7 cellular contexts compared by ENCODE assay signal in the genomic region with DNA sequence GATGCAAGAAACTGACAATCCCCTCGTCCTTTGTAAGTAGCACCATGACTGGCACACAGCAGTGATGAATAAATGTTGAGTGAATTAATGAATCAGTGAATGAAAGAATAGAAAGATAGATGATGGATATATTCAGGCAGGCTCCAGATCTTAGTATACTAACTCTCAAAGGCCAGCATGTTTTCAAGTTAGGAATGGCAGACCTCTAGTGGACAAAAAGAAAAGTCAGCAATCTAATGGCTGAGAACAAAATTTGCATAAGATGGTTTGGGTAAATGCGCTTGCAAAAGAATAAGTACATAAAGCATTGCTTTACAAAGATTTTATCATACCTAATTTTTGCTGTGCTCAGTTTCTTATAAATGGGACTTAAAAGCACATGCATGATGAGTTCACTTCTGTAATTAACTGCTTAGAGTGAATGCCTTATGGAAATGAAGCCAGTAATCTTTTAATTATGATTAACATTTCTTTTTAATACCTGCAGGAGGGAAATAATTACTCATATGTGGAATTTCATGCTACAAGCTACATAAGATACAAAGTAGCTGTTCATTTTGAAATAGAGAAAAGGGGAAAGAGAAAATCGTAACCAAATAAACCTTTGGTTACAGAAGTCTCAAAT.
A peak's percentile ranks its signal among the peaks of the same experiment; 100 is the strongest.
DNase-seq lines count a peak whose midpoint lies in the region; ATAC-seq and TF ChIP-seq lines count a peak whose summit lies in the region.

No MANE protein-coding gene starts in this region.

- no peak overlapping the region for H3K9ac ChIP-seq in endodermal cell (ENCODE audit: extremely low read depth, low read length, poor library complexity, severe bottlenecking)

- no peak for TF ChIP-seq POLR2A in Peyer's patch (IDR thresholded peaks at IDR 0.05)

- H3K4me1 ChIP-seq in Peyer's patch (no peaks in the 10 kb centered on the region), endodermal cell (ENCODE audit: control insufficient read depth, insufficient read depth, low read length) (no peaks in the 10 kb centered on the region)

- WGBS in endodermal cell (ENCODE audit: insufficient coverage in 1 of 2, insufficient read length in 1 of 2), 2 experiments, result 63 to 75% methylated on average over 1 of the region's 3 CpGs

- H3K4me3 Mint-ChIP-seq in endodermal cell, result no peak overlapping the region

- no peak overlapping the region for H3K27ac Mint-ChIP-seq in endodermal cell

- ATAC-seq in GM21390 (IDR thresholded peaks at IDR 0.05; ENCODE audit: unreplicated experiment) (peak; percentile 79), GM19395 (IDR thresholded peaks at IDR 0.05; ENCODE audit: unreplicated experiment) (no peak)

- H3K27ac ChIP-seq in Peyer's patch, result no peak overlapping the region
- H3K27ac ChIP-seq in endodermal cell (ENCODE audit: low read depth, low read length), result no peak overlapping the region

- no peaks in the 10 kb centered on the region for H3K4me1 Mint-ChIP-seq in endodermal cell

- TF ChIP-seq CTCF in Peyer's patch (IDR thresholded peaks at IDR 0.05), result peak; percentile 28 to 93 (median 89)
- peak; percentile 83 for TF ChIP-seq CTCF in endodermal cell (conservative IDR thresholded peaks at IDR 0.05)

- H3K4me3 ChIP-seq in Peyer's patch (no peak overlapping the region), endodermal cell (ENCODE audit: low read length) (no peak overlapping the region)

- no peaks in the 10 kb centered on the region for H3K9me3 Mint-ChIP-seq in endodermal cell

- no peaks in the 10 kb centered on the region for H3K27me3 ChIP-seq in Peyer's patch
- H3K27me3 ChIP-seq in endodermal cell (ENCODE audit: control insufficient read depth, insufficient read depth, low read length, poor library complexity, severe bottlenecking), result no peaks in the 10 kb centered on the region

- peaks cover 6% of the 10 kb centered on the region for H3K27me3 Mint-ChIP-seq in endodermal cell (ENCODE audit: insufficient read depth)

- H3K36me3 Mint-ChIP-seq in endodermal cell (ENCODE audit: low read depth), result no peaks in the 10 kb centered on the region

- H3K36me3 ChIP-seq in Peyer's patch (no peaks in the 10 kb centered on the region), endodermal cell (ENCODE audit: control insufficient read depth, insufficient read depth, low read length) (no peaks in the 10 kb centered on the region)

- H3K9me3 ChIP-seq in Peyer's patch (no peaks in the 10 kb centered on the region), endodermal cell (ENCODE audit: control insufficient read depth, low read length) (peaks cover 8% of the 10 kb centered on the region)

- DNase-seq in ELR (ENCODE audit: low read depth) (peak; percentile 35), HT-29 (ENCODE audit: low spot score) (peak; percentile 54), Peyer's patch (no peak), endodermal cell (no peak), midbrain (lab: John Stamatoyannopoulos, UW) (peak; percentile 48)

Comparison
In these comparisons a context has a peak if more than half of its experiments do, and no peak if none do; other contexts are left out.
1. DNase-seq: peak in ELR (single experiment), HT-29 (single experiment) and midbrain (single experiment); none in Peyer's patch (0 of 3) and endodermal cell (single experiment).